ENCODE assay signal across 11 cellular contexts in genomic region chr14:72416892-72417291, GRCh38.
DNase-seq lines count a peak whose midpoint lies in the region; ATAC-seq and TF ChIP-seq lines count a peak whose summit lies in the region.
"Had no signal": no experiment of that assay in that cellular context is flagged by ENCODE, and none has a peak within 500 bp of the region (broad histone marks: within the 10 kb centered on the region; RNA-seq: fewer than 3 reads in every experiment).

No MANE protein-coding gene starts in this region.

- no peak for TF ChIP-seq POLR2A in prostate gland (IDR thresholded peaks at IDR 0.05)

- no peak overlapping the region for H3K4me3 ChIP-seq in prostate gland
- H3K4me3 ChIP-seq in MG63: no peak overlapping the region
- H3K4me3 ChIP-seq: esophagus muscularis mucosa had no signal

- H3K9me3 ChIP-seq in prostate gland: no peaks in the 10 kb centered on the region
- H3K9me3 ChIP-seq in MG63: no peaks in the 10 kb centered on the region

- H3K36me3 ChIP-seq in prostate gland (no peaks in the 10 kb centered on the region), MG63 (no peaks in the 10 kb centered on the region)
- H3K36me3 ChIP-seq: esophagus muscularis mucosa had no signal

- peak; percentile 51 for DNase-seq in COR-L47 (lab: John Stamatoyannopoulos, UW)
- peak; percentile 70 for DNase-seq in NCI-H510A treated with DMSO at 0.1 percent for 48 hours (lab: John Stamatoyannopoulos, UW)
- peak; percentile 23 for DNase-seq in iPS-NIHi11 (ENCODE audit: low spot score)
- DNase-seq in HEK293T (ENCODE audit: extremely low spot score): no peak
- DNase-seq in MV-4-11 (lab: John Stamatoyannopoulos, UW): no peak
- DNase-seq in prostate gland (ENCODE audit: low spot score): no peak
- no peak for DNase-seq in MG63
- DNase-seq: activated B cell treated with CpG ODN at 0.5 μM for 24 hours; stimulated activated naive CD4-positive, alpha-beta T cell treated with Interleukin-2 at 50 U/mL for 16 hours had no signal

- H3K4me1 ChIP-seq in prostate gland (replicated peaks): no peaks in the 10 kb centered on the region
- H3K4me1 ChIP-seq: esophagus muscularis mucosa had no signal

- H3K27me3 ChIP-seq in prostate gland (replicated peaks; ENCODE audit: insufficient read depth) (no peaks in the 10 kb centered on the region), MG63 (no peaks in the 10 kb centered on the region)
- H3K27me3 ChIP-seq: esophagus muscularis mucosa had no signal

- H3K27ac ChIP-seq in prostate gland: no peak overlapping the region
- H3K27ac ChIP-seq: esophagus muscularis mucosa had no signal

- CTCF ChIA-PET in HEK293T (lab: Yijun Ruan, JAX): interaction anchor here (0.8 kb wide), 1 partner anchor 27 kb away, joined by 4 read pairs; no protein-coding TSS in a partner anchor

- POLR2A ChIA-PET in HEK293T (lab: Yijun Ruan, JAX): no interaction called here

- intact Hi-C loops in prostate gland (cut with DNase I): no loop called here

- 59% methylated on average over 7 of the region's 7 CpGs for WGBS in prostate gland

- no peak for TF ChIP-seq CTCF in prostate gland (IDR thresholded peaks at IDR 0.05)

- peak; percentile 49 for ATAC-seq in GM19025 (IDR thresholded peaks at IDR 0.05; ENCODE audit: low read depth, unreplicated experiment)

TF ChIP-seq in HEK293T, 16 proteins besides CTCF, POLR2A, EP300 and RAD21:
- no peak for TF ChIP-seq ARNT (IDR thresholded peaks at IDR 0.05)
- no peak for TF ChIP-seq SUZ12 (IDR thresholded peaks at IDR 0.05)
- no peak for TF ChIP-seq ZNF384 (IDR thresholded peaks at IDR 0.05)
- no peak for TF ChIP-seq HDGF (IDR thresholded peaks at IDR 0.05; ENCODE audit: borderline replicate concordance)
- TF ChIP-seq NFRKB (IDR thresholded peaks at IDR 0.05): no peak
- no peak for TF ChIP-seq FOXA1 (IDR thresholded peaks at IDR 0.05)
- TF ChIP-seq BHLHE40 (IDR thresholded peaks at IDR 0.05; ENCODE audit: borderline replicate concordance): no peak
- TF ChIP-seq, protein P1, sequence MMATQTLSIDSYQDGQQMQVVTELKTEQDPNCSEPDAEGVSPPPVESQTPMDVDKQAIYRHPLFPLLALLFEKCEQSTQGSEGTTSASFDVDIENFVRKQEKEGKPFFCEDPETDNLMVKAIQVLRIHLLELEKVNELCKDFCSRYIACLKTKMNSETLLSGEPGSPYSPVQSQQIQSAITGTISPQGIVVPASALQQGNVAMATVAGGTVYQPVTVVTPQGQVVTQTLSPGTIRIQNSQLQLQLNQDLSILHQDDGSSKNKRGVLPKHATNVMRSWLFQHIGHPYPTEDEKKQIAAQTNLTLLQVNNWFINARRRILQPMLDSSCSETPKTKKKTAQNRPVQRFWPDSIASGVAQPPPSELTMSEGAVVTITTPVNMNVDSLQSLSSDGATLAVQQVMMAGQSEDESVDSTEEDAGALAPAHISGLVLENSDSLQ (IDR thresholded peaks at IDR 0.05): no peak
- TF ChIP-seq CTBP1 (IDR thresholded peaks at IDR 0.05; ENCODE audit: borderline replicate concordance): no peak
- TF ChIP-seq FOXM1 (IDR thresholded peaks at IDR 0.05; ENCODE audit: borderline replicate concordance): no peak

Comparison
In these comparisons a context has a peak if more than half of its experiments do, and no peak if none do; other contexts are left out.
1. DNase-seq: peak in COR-L47 (single experiment), NCI-H510A treated with DMSO at 0.1 percent for 48 hours (single experiment) and iPS-NIHi11 (single experiment); none in HEK293T (single experiment), MV-4-11 (single experiment), prostate gland (single experiment) and MG63 (single experiment).